Comparison of ENCODE assay signal across 1 cellular context in genomic region chr18:64436111-64436510, GRCh38.
TF ChIP-seq lines count a peak whose summit lies in the region.

No MANE protein-coding gene starts in this region.

TF ChIP-seq in GM23338, 12 proteins besides CTCF, POLR2A, EP300 and RAD21 (continued from another document):
- TF ChIP-seq ZNF462 (CRISPR knock-in tag; IDR thresholded peaks at IDR 0.05) = no peak
- no peak for TF ChIP-seq ZNF331 (CRISPR knock-in tag; IDR thresholded peaks at IDR 0.05; ENCODE audit: low read depth)
